ENCODE assay signal across 22 cellular contexts in genomic region chr2:49288113-49288710, GRCh38.
A peak's percentile ranks its signal among the peaks of the same experiment; 100 is the strongest.
DNase-seq lines count a peak whose midpoint lies in the region; ATAC-seq and TF ChIP-seq lines count a peak whose summit lies in the region.
"Had no signal": no experiment of that assay in that cellular context is flagged by ENCODE, and none has a peak within 500 bp of the region (broad histone marks: within the 10 kb centered on the region; RNA-seq: fewer than 3 reads in every experiment).

No MANE protein-coding gene starts in this region.

- TF ChIP-seq EP300 in suprapubic skin (IDR thresholded peaks at IDR 0.05), result no peak

- H3K4me3 ChIP-seq in heart right ventricle (no peak overlapping the region), testis (no peak overlapping the region), suprapubic skin (no peak overlapping the region)
- H3K4me3 ChIP-seq: esophagus squamous epithelium, ovary, tibial artery had no signal

- TF ChIP-seq CTCF in heart right ventricle (IDR thresholded peaks at IDR 0.05), result no peak
- no peak for TF ChIP-seq CTCF in testis (IDR thresholded peaks at IDR 0.05)
- no peak for TF ChIP-seq CTCF in suprapubic skin (IDR thresholded peaks at IDR 0.05)

- peak overlapping the region in 3 of 10 donors; percentile 20 to 58 (median 28) for H3K27ac ChIP-seq in heart right ventricle
- peak overlapping the region in 1 of 2 donors; percentile 15 for H3K27ac ChIP-seq in testis
- H3K27ac ChIP-seq in suprapubic skin, result no peak overlapping the region
- H3K27ac ChIP-seq: esophagus squamous epithelium, ovary, tibial artery had no signal

- ATAC-seq in Right ventricle myocardium inferior, result peak; percentile 90
- ATAC-seq in heart right ventricle, result peak in 7 of 8 donors; percentile 43 to 94 (median 79)
- ATAC-seq: natural killer cell treated with Interleukin-12 subunit alpha and Interleukin-12 subunit beta and Interleukin-15 and Interleukin-18, amount 100 ng/mL, for 72 hours; stimulated activated memory B cell treated with anti-CD40 and anti-IgM and Interleukin-4, amounts not matched to agents 10 μg/mL and 1 μg/mL and 100 μg/mL, for 72 hours had no signal

- DNase-seq in Right ventricle myocardium inferior (ENCODE audit: missing footprints) (no peak), cardiac septum (ENCODE audit: low spot score) (no peak), heart right ventricle (peak in 1 of 2 donors; percentile 7), pons (ENCODE audit: low spot score) (peak; percentile 79), testis (no peak), NCI-H1417 (lab: John Stamatoyannopoulos, UW) (no peak), suprapubic skin (ENCODE audit: low spot score in 2 of 2) (no peak)
- DNase-seq in activated naive CD4-positive, alpha-beta T cell treated with Interleukin-2 at 50 U/mL for 16 hours, result no peak
- DNase-seq: activated CD4-positive, alpha-beta T cell treated with anti-CD3 and anti-CD28 coated beads for 1 hour; activated CD8-positive, alpha-beta memory T cell treated with anti-CD3 and anti-CD28 coated beads for 24 hours; activated naive CD4-positive, alpha-beta T cell treated with anti-CD3 and anti-CD28 coated beads, Interleukin-2, amount 50 U/mL, for 16 hours; activated T-cell treated with anti-CD3 and anti-CD28 coated beads, Interleukin-2, amount 50 U/mL, for 24 hours; DND-41; esophagus squamous epithelium; kidney glomerular epithelial cell; NCI-H1930; NCI-H2227 treated with DMSO at 0.1 percent for 48 hours; ovary; SHP77; tibial artery had no signal

- 46 to 61% methylated on average over 3 of the region's 3 CpGs for WGBS in heart right ventricle, 2 donors
- 49 to 68% methylated on average over 3 of the region's 3 CpGs for WGBS in testis, 2 donors
- WGBS in suprapubic skin, result 26% methylated on average over 3 of the region's 3 CpGs

- intact Hi-C loops in Right ventricle myocardium inferior (cut with DNase I) (no loop called here), cardiac septum (cut with DNase I) (no loop called here), heart right ventricle (cut with DNase I) (no loop called here), testis (cut with DNase I; ENCODE audit: low total_unique reads) (no loop called here)

- H3K9me3 ChIP-seq in heart right ventricle (no peaks in the 10 kb centered on the region), testis (no peaks in the 10 kb centered on the region), suprapubic skin (no peaks in the 10 kb centered on the region)
- H3K9me3 ChIP-seq: esophagus squamous epithelium, ovary, tibial artery had no signal

- H3K4me1 ChIP-seq in heart right ventricle, result peaks cover 0 to 23% (median 10%) of the 10 kb centered on the region in 9 donors
- H3K4me1 ChIP-seq in testis, result peaks cover 7% of the 10 kb centered on the region
- no peaks in the 10 kb centered on the region for H3K4me1 ChIP-seq in suprapubic skin
- H3K4me1 ChIP-seq: esophagus squamous epithelium, tibial artery had no signal

- TF ChIP-seq POLR2A in testis (IDR thresholded peaks at IDR 0.05) (no peak), suprapubic skin (IDR thresholded peaks at IDR 0.05) (no peak)

- H3K36me3 ChIP-seq in heart right ventricle, result no peaks in the 10 kb centered on the region
- H3K36me3 ChIP-seq in testis (ENCODE audit: low read depth, missing control alignments), result no peaks in the 10 kb centered on the region
- no peaks in the 10 kb centered on the region for H3K36me3 ChIP-seq in suprapubic skin
- H3K36me3 ChIP-seq: esophagus squamous epithelium, ovary, tibial artery had no signal

- H3K27me3 ChIP-seq in heart right ventricle (no peaks in the 10 kb centered on the region), testis (no peaks in the 10 kb centered on the region), suprapubic skin (no peaks in the 10 kb centered on the region)
- H3K27me3 ChIP-seq: esophagus squamous epithelium, ovary, tibial artery had no signal
